ENCODE assay signal across 9 cellular contexts in genomic region chr1:241627453-241628329, GRCh38. TPM values are rescaled to one million over a fixed set of nuclear protein-coding genes. Genes with fewer than 3 reads are reported as not detected.
DNase-seq lines count a peak whose midpoint lies in the region; ATAC-seq and TF ChIP-seq lines count a peak whose summit lies in the region.
"Had no signal": no experiment of that assay in that cellular context is flagged by ENCODE, and none has a peak within 500 bp of the region (broad histone marks: within the 10 kb centered on the region; RNA-seq: fewer than 3 reads in every experiment).

No MANE protein-coding gene starts in this region.

- H3K27me3 ChIP-seq in cardiac muscle cell (no peaks in the 10 kb centered on the region), IMR-90 (ENCODE audit: control insufficient read depth, insufficient read depth, low read length) (no peaks in the 10 kb centered on the region)
- no peaks in the 10 kb centered on the region for H3K27me3 ChIP-seq in naive thymus-derived CD4-positive, alpha-beta T cell (ENCODE audit: control insufficient read depth in 2 of 2, insufficient read depth in 2 of 2, low read length in 2 of 2)

- H2BK120ac ChIP-seq in IMR-90 (ENCODE audit: low read depth, low read length) = no peak overlapping the region

- DNase-seq in cardiac muscle cell (ENCODE audit: low read depth in 1 of 2, low spot score in 1 of 2) (peak; percentile 52 to 85), Right ventricle myocardium inferior (ENCODE audit: missing footprints) (no peak), IMR-90 (peak; percentile 86), T follicular helper cell (ENCODE audit: low read depth) (peak; percentile 21), dedifferentiated amniotic fluid mesenchymal stem cell (ENCODE audit: extremely low spot score) (peak; percentile 68), NCI-H446 (lab: John Stamatoyannopoulos, UW) (no peak)
- peak in 7 of 9 donors; percentile 59 to 81 (median 72) for DNase-seq in naive thymus-derived CD4-positive, alpha-beta T cell
- DNase-seq: right cardiac atrium had no signal

- no peak overlapping the region for H2BK20ac ChIP-seq in IMR-90 (ENCODE audit: low read depth, low read length)

- H3K4me3 Mint-ChIP-seq in naive thymus-derived CD4-positive, alpha-beta T cell = peak overlapping the region; percentile 55 to 87 (median 84)

- H3K27ac ChIP-seq in cardiac muscle cell = no peak overlapping the region
- H3K27ac ChIP-seq in IMR-90 (ENCODE audit: insufficient read depth, low read length) = no peak overlapping the region
- H3K27ac ChIP-seq in naive thymus-derived CD4-positive, alpha-beta T cell (ENCODE audit: low read depth, low read length) = peak overlapping the region; percentile 70

- POLR2A ChIA-PET in IMR-90 (lab: Charles Lee; ENCODE audit: unreplicated experiment) = interaction anchor here (0.6 kb wide), 1 partner anchor 25 kb away, joined by 4 read pairs; no protein-coding TSS in a partner anchor
- POLR2A ChIA-PET in naive thymus-derived CD4-positive, alpha-beta T cell (lab: Charles Lee) = interaction anchor here (0.7 to 1.9 kb wide), 4 partner anchors 11 to 220 kb away, joined by 3 to 8 read pairs (median 6); partner anchors contain the start of genes CHML, EXO1, FH and OPN3

- no peak overlapping the region for H2AK9ac ChIP-seq in IMR-90 (replicated peaks; ENCODE audit: low read depth, low read length, poor library complexity)

- no peak overlapping the region for H2BK15ac ChIP-seq in IMR-90 (ENCODE audit: low read depth, low read length)

- H4K5ac ChIP-seq in IMR-90 (ENCODE audit: low read depth, low read length) = no peak overlapping the region

- H3K4me3 ChIP-seq in cardiac muscle cell (no peak overlapping the region), IMR-90 (ENCODE audit: insufficient read depth, low read depth, low read length) (no peak overlapping the region)
- peak overlapping the region; percentile 37 for H3K4me3 ChIP-seq in naive thymus-derived CD4-positive, alpha-beta T cell (ENCODE audit: low read length)

- BruUV-seq in IMR-90 (replicated peaks; lab: Mats Ljungman, UMichigan) = no TSS peak

- peaks cover 6 to 33% (median 25%) of the 10 kb centered on the region in 7 donors for H3K4me1 Mint-ChIP-seq in naive thymus-derived CD4-positive, alpha-beta T cell

- H3K4me2 ChIP-seq in IMR-90 (ENCODE audit: low read depth, low read length) = no peak overlapping the region

- H3K4me1 ChIP-seq in cardiac muscle cell (ENCODE audit: low read depth) = peaks cover 2% of the 10 kb centered on the region
- no peaks in the 10 kb centered on the region; the same call in 1 of the 2 replicates for H3K4me1 ChIP-seq in IMR-90 (ENCODE audit: control insufficient read depth, insufficient read depth, low read length)
- peaks cover 0 to 9% of the 10 kb centered on the region in 2 donors for H3K4me1 ChIP-seq in naive thymus-derived CD4-positive, alpha-beta T cell (ENCODE audit: control insufficient read depth in 2 of 2, insufficient read depth in 2 of 2, low read length in 2 of 2)

- H3K79me1 ChIP-seq in IMR-90 (ENCODE audit: low read depth in 1 of 2, low read length in 2 of 2) = peaks cover 0 to 5% of the 10 kb centered on the region in 2 experiments; a peak in 1 of 4 replicates

- peak overlapping the region; percentile 87 to 96 (median 92) for H3K27ac Mint-ChIP-seq in naive thymus-derived CD4-positive, alpha-beta T cell

- H3K9ac ChIP-seq in IMR-90 (ENCODE audit: low read depth, low read length) = no peak overlapping the region

- H4K8ac ChIP-seq in IMR-90 (ENCODE audit: low read depth in 2 of 2, low read length in 2 of 2) = no peak overlapping the region

- peak; percentile 67 for TF ChIP-seq CTCF in cardiac muscle cell (IDR thresholded peaks at IDR 0.05; ENCODE audit: low read depth, low read length)
- TF ChIP-seq CTCF in IMR-90 (conservative IDR thresholded peaks at IDR 0.05; ENCODE audit: low read depth, low read length) = peak; percentile 72

- no peak overlapping the region for H2AK5ac ChIP-seq in IMR-90 (ENCODE audit: low read depth, low read length)

- H3K56ac ChIP-seq in IMR-90 (ENCODE audit: extremely low read depth, insufficient read depth, low read length) = no peak overlapping the region

- H3K36me3 ChIP-seq in cardiac muscle cell (no peaks in the 10 kb centered on the region), IMR-90 (ENCODE audit: control insufficient read depth, insufficient read depth, low read length) (peaks cover 3% of the 10 kb centered on the region; the same call in 1 of the 2 replicates)
- H3K36me3 ChIP-seq in naive thymus-derived CD4-positive, alpha-beta T cell (ENCODE audit: control insufficient read depth in 2 of 3, insufficient read depth in 3 of 3, low read length in 3 of 3) = no peaks in the 10 kb centered on the region

- no peak overlapping the region for H2BK5ac ChIP-seq in IMR-90 (ENCODE audit: low read depth, low read length, poor library complexity, severe bottlenecking)

- dilution Hi-C loops in IMR-90 (cut with HindIII; ENCODE audit: low sequenced_read_pairs, unreplicated experiment) = no loop called here

- TF ChIP-seq POLR2A in IMR-90 (IDR thresholded peaks at IDR 0.05; ENCODE audit: low read depth, low read length) = no peak

- H3K9me1 ChIP-seq in IMR-90 (ENCODE audit: insufficient read depth, low read length) = no peaks in the 10 kb centered on the region

- in situ Hi-C loops in IMR-90 (cut with MboI; ENCODE audit: low sequenced_read_pairs) = no loop called here

- WGBS in IMR-90 (ENCODE audit: extremely low coverage in 2 of 2, insufficient read length in 1 of 2), 2 experiments = no CpG with 5 or more reads among the region's 9 CpGs

- no peak overlapping the region for H2AFZ ChIP-seq in IMR-90 (replicated peaks; ENCODE audit: low read length, poor library complexity)

- H3K9me3 ChIP-seq in cardiac muscle cell (ENCODE audit: low read depth) (no peaks in the 10 kb centered on the region), IMR-90 (ENCODE audit: control insufficient read depth, insufficient read depth, low read length) (no peaks in the 10 kb centered on the region)
- no peaks in the 10 kb centered on the region for H3K9me3 ChIP-seq in naive thymus-derived CD4-positive, alpha-beta T cell (ENCODE audit: control insufficient read depth in 2 of 3, low read length in 3 of 3)

- H3K4ac ChIP-seq in IMR-90 (ENCODE audit: low read depth, low read length) = no peak overlapping the region

- no peaks in the 10 kb centered on the region for H4K20me1 ChIP-seq in IMR-90 (ENCODE audit: insufficient read depth, low read length)

- H3K27me3 Mint-ChIP-seq in naive thymus-derived CD4-positive, alpha-beta T cell = no peaks in the 10 kb centered on the region

- H3K14ac ChIP-seq in IMR-90 (replicated peaks; ENCODE audit: low read depth, low read length) = no peak overlapping the region

- CTCF ChIA-PET in IMR-90 (lab: Yijun Ruan, JAX) = interaction anchor here (1.3 to 1.8 kb wide), 4 partner anchors 8 to 198 kb away, joined by 3 to 5 read pairs (median 4); partner anchors contain the start of genes CHML and OPN3
- CTCF ChIA-PET in naive thymus-derived CD4-positive, alpha-beta T cell (lab: Charles Lee) = interaction anchor here (0.7 to 3.4 kb wide), 12 partner anchors 10 to 896 kb away, joined by 3 to 49 read pairs (median 4); no protein-coding TSS in a partner anchor

- H3K18ac ChIP-seq in IMR-90 (ENCODE audit: low read depth, low read length) = no peak overlapping the region

- intact Hi-C loops in Right ventricle myocardium inferior (cut with DNase I) = no loop called here
- intact Hi-C loops in IMR-90 (cut with micrococcal nuclease) = loop anchor here (1.0 kb wide), 1 partner anchor 96 kb away; no protein-coding TSS in a partner anchor
- intact Hi-C loops in naive thymus-derived CD4-positive, alpha-beta T cell (cut with micrococcal nuclease) = loop anchor here (1.0 to 5.0 kb wide), 11 partner anchors 13 to 390 kb away; partner anchors contain the start of genes CHML (in 2 of the 2), FH (in 2 of the 2), OPN3 (in 2 of the 2) and MAP1LC3C (in 1 of the 2)

- no peak overlapping the region for H4K91ac ChIP-seq in IMR-90 (ENCODE audit: insufficient read depth, low read depth, low read length)

- TF ChIP-seq RAD21 in IMR-90 (IDR thresholded peaks at IDR 0.05; ENCODE audit: low read length) = peak; percentile 77

- no peak overlapping the region for H3K23ac ChIP-seq in IMR-90 (ENCODE audit: low read depth, low read length)

- no peak for ATAC-seq in Right ventricle myocardium inferior
- ATAC-seq in GM21528 (IDR thresholded peaks at IDR 0.05; ENCODE audit: low FRiP score, unreplicated experiment) = peak; percentile 77
- ATAC-seq in IMR-90 (ENCODE audit: low read depth) = peak; percentile 72
- peak; percentile 90 for ATAC-seq in naive thymus-derived CD4-positive, alpha-beta T cell

- H3K9me3 Mint-ChIP-seq in naive thymus-derived CD4-positive, alpha-beta T cell = peaks cover 0 to 1% (median 0%) of the 10 kb centered on the region in 11 donors

- H3K36me3 Mint-ChIP-seq in naive thymus-derived CD4-positive, alpha-beta T cell = peaks cover 0 to 7% (median 4%) of the 10 kb centered on the region in 5 donors

RNA-seq across cellular contexts. Expression of gene CHML, which starts 12.5 kb away (rescaled TPM):
- 5.6 and 8.8 TPM in 2 replicates for total RNA-seq in cardiac muscle cell
- polyA plus RNA-seq in cardiac muscle cell = 3.3 and 6.6 TPM in 2 replicates
- total RNA-seq in Right ventricle myocardium inferior = 6.6 TPM
- total RNA-seq in IMR-90 (2012; rRNA removed) = 25.6 and 34.2 TPM in 2 replicates
- polyA plus RNA-seq in IMR-90 (2012; rRNA removed) = 5.3 and 5.6 TPM in 2 replicates
- 1.6 and 2.2 TPM in 2 replicates for polyA plus RNA-seq in IMR-90 (2012; cell fraction: cytosol; rRNA removed)
- 2.4 and 9.2 TPM in 2 replicates for polyA plus RNA-seq in IMR-90 (2012; cell fraction: nucleus; rRNA removed; ENCODE audit: low replicate concordance)
- 10 to 100 TPM; 11.4 to 18.3 (median 14.0) TPM for total RNA-seq in naive thymus-derived CD4-positive, alpha-beta T cell
- 1 to 10 TPM; 6.6 to 6.8 TPM for polyA plus RNA-seq in naive thymus-derived CD4-positive, alpha-beta T cell

RNA-seq across cellular contexts. Expression of gene OPN3, which starts 12.5 kb away (rescaled TPM):
- 17.5 and 23.5 TPM in 2 replicates for total RNA-seq in cardiac muscle cell
- polyA plus RNA-seq in cardiac muscle cell = 19.7 and 47.1 TPM in 2 replicates
- total RNA-seq in Right ventricle myocardium inferior = 7.0 TPM
- 21.1 and 21.9 TPM in 2 replicates for total RNA-seq in IMR-90 (2012; rRNA removed)
- 11.0 and 16.4 TPM in 2 replicates for polyA plus RNA-seq in IMR-90 (2012; rRNA removed)
- 5.4 and 9.5 TPM in 2 replicates for polyA plus RNA-seq in IMR-90 (2012; cell fraction: cytosol; rRNA removed)
- polyA plus RNA-seq in IMR-90 (2012; cell fraction: nucleus; rRNA removed; ENCODE audit: low replicate concordance) = 3.1 and 11.8 TPM in 2 replicates
- total RNA-seq in naive thymus-derived CD4-positive, alpha-beta T cell = 10 to 100 TPM in 3 of 5 experiments, 1 to 10 TPM in 2; 3.6 to 11.5 (median 10.4) TPM
- polyA plus RNA-seq in naive thymus-derived CD4-positive, alpha-beta T cell = 10 to 100 TPM; 25.0 to 32.7 TPM

RNA-seq across cellular contexts. Expression of gene WDR64, which starts 24.4 kb away (rescaled TPM):
- 0.25 TPM in 1 of 2 replicates, not detected in the other for total RNA-seq in cardiac muscle cell
- not detected in 2 replicates for polyA plus RNA-seq in cardiac muscle cell
- not detected for total RNA-seq in Right ventricle myocardium inferior
- not detected in 2 replicates for total RNA-seq in IMR-90 (2012; rRNA removed)
- not detected in 2 replicates for polyA plus RNA-seq in IMR-90 (2012; rRNA removed)
- polyA plus RNA-seq in IMR-90 (2012; cell fraction: cytosol; rRNA removed) = not detected in 2 replicates
- polyA plus RNA-seq in IMR-90 (2012; cell fraction: nucleus; rRNA removed; ENCODE audit: low replicate concordance) = not detected in 2 replicates
- total RNA-seq in naive thymus-derived CD4-positive, alpha-beta T cell = under 1 TPM; 0.24 to 0.66 (median 0.49) TPM
- polyA plus RNA-seq in naive thymus-derived CD4-positive, alpha-beta T cell = under 1 TPM; 0.22 to 0.29 TPM
- polyA plus RNA-seq: right cardiac atrium had no signal

Comparison
In these comparisons a context has a peak if more than half of its experiments do, and no peak if none do; other contexts are left out.
1. DNase-seq: peak in cardiac muscle cell (2 of 2), IMR-90 (single experiment), T follicular helper cell (single experiment), dedifferentiated amniotic fluid mesenchymal stem cell (single experiment) and naive thymus-derived CD4-positive, alpha-beta T cell (7 of 9); none in Right ventricle myocardium inferior (single experiment) and NCI-H446 (0 of 2).